24 cellular contexts compared by ENCODE assay signal in the genomic region with DNA sequence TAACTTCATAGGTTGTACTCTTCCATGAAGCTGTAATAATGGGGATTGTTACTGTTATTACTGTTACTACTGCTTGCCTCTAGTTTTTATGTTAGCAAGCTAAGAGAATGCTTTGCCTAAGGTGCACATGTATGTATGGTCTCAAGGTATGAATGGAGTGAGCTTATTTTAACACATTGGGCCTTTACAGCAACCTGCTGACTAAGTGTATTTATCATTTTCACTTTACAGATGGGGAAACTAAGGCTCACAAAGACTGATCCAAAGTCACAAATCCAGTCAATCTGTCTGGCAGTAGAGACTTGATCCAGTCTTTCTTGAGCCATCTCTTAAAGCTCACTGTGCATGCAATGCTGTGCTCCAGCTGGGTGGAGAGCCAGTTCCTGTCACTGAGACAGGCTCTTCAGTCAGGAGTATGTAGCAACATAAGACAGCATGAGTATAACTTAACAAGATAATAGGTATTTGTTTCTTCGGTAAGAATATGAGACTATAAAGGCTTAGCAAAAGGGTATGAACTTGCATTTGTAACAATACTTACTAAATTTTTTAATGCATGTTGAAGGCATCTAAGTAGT.
DNase-seq lines count a peak whose midpoint lies in the region; ATAC-seq lines count a peak whose summit lies in the region.
"Had no signal": no experiment of that assay in that cellular context is flagged by ENCODE, and none has a peak within 500 bp of the region (broad histone marks: within the 10 kb centered on the region; RNA-seq: fewer than 3 reads in every experiment).

No MANE protein-coding gene starts in this region.

- peak overlapping the region; percentile 68; the same call in 1 of the 2 replicates for H3K27ac ChIP-seq in ACC112 (ENCODE audit: low read depth, low read length)
- no peak overlapping the region for H3K27ac ChIP-seq in BLaER1 treated with 17β-estradiol and CSF1 and Interleukin-3, amounts not matched to agents 10 nM and 100 nM
- H3K27ac ChIP-seq: HL-60 had no signal

- peak overlapping the region; percentile 54 for H3K27ac Mint-ChIP-seq in T-helper 17 cell
- H3K27ac Mint-ChIP-seq: CD4-positive, CD25-positive, alpha-beta regulatory T cell had no signal

- no peaks in the 10 kb centered on the region for H3K79me2 ChIP-seq in ACC112 (ENCODE audit: control insufficient read depth, insufficient read depth, low read length, unreplicated experiment)

- H3K9me3 ChIP-seq in BLaER1 treated with 17β-estradiol and CSF1 and Interleukin-3, amounts not matched to agents 10 nM and 100 nM (replicated peaks in 1 of 11) = no peaks in the 10 kb centered on the region
- no peaks in the 10 kb centered on the region for H3K9me3 ChIP-seq in T-helper 17 cell (ENCODE audit: control insufficient read depth, low read length, poor library complexity, severe bottlenecking)
- H3K9me3 ChIP-seq in skeletal muscle satellite cell (replicated peaks; ENCODE audit: low read length) = no peaks in the 10 kb centered on the region
- H3K9me3 ChIP-seq: BE2C, SK-N-SH had no signal

- H3K9ac ChIP-seq in BLaER1 treated with 17β-estradiol and CSF1 and Interleukin-3, amounts not matched to agents 10 nM and 100 nM = no peak overlapping the region
- peak overlapping the region; percentile 39 for H3K9ac ChIP-seq in skeletal muscle satellite cell (ENCODE audit: low read depth, low read length)
- H3K9ac ChIP-seq: SK-N-SH had no signal

- peaks cover 11% of the 10 kb centered on the region for H3K4me1 Mint-ChIP-seq in T-helper 17 cell

- no peak overlapping the region for H3K4me3 Mint-ChIP-seq in T-helper 17 cell
- H3K4me3 Mint-ChIP-seq: CD4-positive, CD25-positive, alpha-beta regulatory T cell had no signal

- DNase-seq in T-helper 17 cell = no peak
- no peak for DNase-seq in NCI-H2107 treated with DMSO at 0.1 percent for 48 hours (lab: John Stamatoyannopoulos, UW; ENCODE audit: unreplicated experiment)
- DNase-seq in germinal center (ENCODE audit: low spot score) = no peak
- DNase-seq: ACHN, BE2C, DMS153, HCEC 1CT, Kasumi-1, NCI-H1105 treated with DMSO at 0.1 percent for 48 hours, NCI-H146, NCI-H1930, NCI-H2107, NCI-H446, NCI-H524 treated with DMSO at 0.1 percent for 48 hours, NCI-H774, PC-3, SK-N-SH, SW 1271 had no signal

- no peak overlapping the region for H2AFZ ChIP-seq in ACC112 (ENCODE audit: low read length, unreplicated experiment)

- ATAC-seq in T-helper 17 cell = no peak
- ATAC-seq in GM18907 (IDR thresholded peaks at IDR 0.05; ENCODE audit: unreplicated experiment) = no peak
- ATAC-seq: PC-3 had no signal

- H4K20me1 ChIP-seq in BLaER1 treated with 17β-estradiol and CSF1 and Interleukin-3, amounts not matched to agents 10 nM and 100 nM = peaks cover 0 to 25% (median 0%) of the 10 kb centered on the region in 11 experiments; a peak in 3 of 22 replicates

- H3K27me3 Mint-ChIP-seq in T-helper 17 cell = no peaks in the 10 kb centered on the region
- H3K27me3 Mint-ChIP-seq: CD4-positive, CD25-positive, alpha-beta regulatory T cell had no signal

- H3K27me3 ChIP-seq in ACC112 (ENCODE audit: insufficient read depth, low read length) (no peaks in the 10 kb centered on the region), skeletal muscle satellite cell (ENCODE audit: control insufficient read depth, insufficient read depth, low read length) (no peaks in the 10 kb centered on the region)
- no peaks in the 10 kb centered on the region for H3K27me3 ChIP-seq in BLaER1 treated with 17β-estradiol and CSF1 and Interleukin-3, amounts not matched to agents 10 nM and 100 nM
- H3K27me3 ChIP-seq: BE2C had no signal

- peaks cover 30% of the 10 kb centered on the region for H3K4me1 ChIP-seq in ACC112 (ENCODE audit: control insufficient read depth, insufficient read depth, low read length, unreplicated experiment)
- H3K4me1 ChIP-seq in BLaER1 treated with 17β-estradiol and CSF1 and Interleukin-3, amounts not matched to agents 10 nM and 100 nM = peaks cover 6 to 59% (median 50%) of the 10 kb centered on the region in 10 experiments; a peak in 19 of 20 replicates
- H3K4me1 ChIP-seq in skeletal muscle satellite cell (ENCODE audit: control insufficient read depth, insufficient read depth, low read length) = peaks cover 50% of the 10 kb centered on the region

- peak overlapping the region in 6 of 11 experiments; percentile 20 to 82 (median 70); a peak in 9 of 22 replicates for H3K4me2 ChIP-seq in BLaER1 treated with 17β-estradiol and CSF1 and Interleukin-3, amounts not matched to agents 10 nM and 100 nM
- H3K4me2 ChIP-seq in skeletal muscle satellite cell (ENCODE audit: low read length) = no peak overlapping the region
- H3K4me2 ChIP-seq: SK-N-SH had no signal

- no peaks in the 10 kb centered on the region for H3K36me3 Mint-ChIP-seq in T-helper 17 cell (ENCODE audit: low read depth)

- H3K36me3 ChIP-seq in ACC112 (ENCODE audit: insufficient read depth, low read length) (peaks cover 7% of the 10 kb centered on the region; the same call in 1 of the 2 replicates), skeletal muscle satellite cell (ENCODE audit: insufficient read depth, low read length) (peaks cover 15% of the 10 kb centered on the region)
- H3K36me3 ChIP-seq in BLaER1 treated with 17β-estradiol and CSF1 and Interleukin-3, amounts not matched to agents 10 nM and 100 nM = peaks cover 35 to 70% (median 47%) of the 10 kb centered on the region in 11 experiments
- H3K36me3 ChIP-seq: BE2C had no signal

- H3K4me3 ChIP-seq in ACC112 (ENCODE audit: low read depth, low read length) = no peak overlapping the region
- H3K4me3 ChIP-seq in BLaER1 treated with 17β-estradiol and CSF1 and Interleukin-3, amounts not matched to agents 10 nM and 100 nM = no peak overlapping the region
- H3K4me3 ChIP-seq in skeletal muscle satellite cell (ENCODE audit: low read length) = no peak overlapping the region
